Comparison of ENCODE assay signal across 29 cellular contexts in the genomic region with DNA sequence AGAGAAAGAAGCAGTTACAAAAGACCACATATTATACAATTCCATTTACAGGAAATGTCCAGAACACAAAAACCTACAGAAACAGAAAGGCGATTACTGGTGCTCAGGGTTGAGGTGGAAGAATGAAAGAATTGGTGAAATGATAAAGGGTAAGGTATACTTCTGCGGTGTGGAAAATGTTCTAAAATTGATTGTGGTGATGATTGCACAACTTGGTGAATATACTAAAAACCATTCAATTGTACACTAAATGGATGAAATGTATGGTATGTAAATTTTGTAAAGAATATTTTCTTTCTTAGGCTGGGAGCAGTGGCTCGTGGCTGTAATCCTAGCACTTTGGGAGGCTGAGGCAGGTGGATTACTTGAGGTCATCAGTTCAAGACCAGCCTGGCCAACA.
"Had no signal": no experiment of that assay in that cellular context is flagged by ENCODE, and none has a peak within 500 bp of the region (broad histone marks: within the 10 kb centered on the region; RNA-seq: fewer than 3 reads in every experiment).

No MANE protein-coding gene starts in this region.

- FAIRE-seq: endothelial cell of umbilical vein, frontal cortex had no signal

- H3K4me3 ChIP-seq: ascending aorta, breast epithelium, cardiac muscle cell, coronary artery, dorsolateral prefrontal cortex, esophagus squamous epithelium, heart left ventricle had no signal

- H3K27ac Mint-ChIP-seq: activated CD4-positive, alpha-beta memory T cell treated with anti-CD3 and anti-CD28 coated beads for 36 hours; activated CD4-positive, alpha-beta T cell treated with anti-CD3 and anti-CD28 coated beads for 36 hours; activated CD4-positive, alpha-beta T cell treated with anti-CD3 and anti-CD28 coated beads, Interleukin-2, amount 10 ng/mL, durations not matched to agents 24 days and 14 days; activated naive CD4-positive, alpha-beta T cell treated with anti-CD3 and anti-CD28 coated beads, Interleukin-2, amount 50 U/mL, for 72 hours; activated naive CD8-positive, alpha-beta T cell treated with anti-CD3 and anti-CD28 coated beads, Interleukin-2, amount 10 ng/mL, durations not matched to agents 7 days and 5 days; activated T-helper 17 cell treated with anti-CD3 and anti-CD28 coated beads, Interleukin-2, amount 50 U/mL, for 72 hours; dendritic cell treated with granulocyte-macrophage colony-stimulating factor and Interleukin-4, amounts not matched to agents 40 ng/mL and 50 ng/mL, for 4 days had no signal

- H3K4me1 ChIP-seq: ascending aorta, breast epithelium, esophagus squamous epithelium had no signal

- ATAC-seq: activated CD4-positive, alpha-beta T cell treated with anti-CD3 and anti-CD28 coated beads for 36 hours; activated naive CD4-positive, alpha-beta T cell treated with anti-CD3 and anti-CD28 coated beads, Interleukin-2, amount 50 U/mL, for 72 hours; activated T-cell treated with anti-CD3 and anti-CD28 coated beads, Interleukin-2, amount 50 U/mL, for 4 hours; activated T-helper 17 cell treated with anti-CD3 and anti-CD28 coated beads, Interleukin-2, amount 50 U/mL, for 72 hours; heart left ventricle had no signal

- H3K36me3 ChIP-seq: breast epithelium had no signal

- DNase-seq: activated CD4-positive, alpha-beta memory T cell treated with anti-CD3 and anti-CD28 coated beads for 36 hours; activated CD4-positive, alpha-beta T cell treated with anti-CD3 and anti-CD28 coated beads for 36 hours; activated CD4-positive, alpha-beta T cell treated with anti-CD3 and anti-CD28 coated beads, Interleukin-2, amount 10 ng/mL, durations not matched to agents 24 days and 14 days; activated CD4-positive, CD25-positive, alpha-beta regulatory T cell; activated CD4-positive, CD25-positive, alpha-beta regulatory T cell treated with anti-CD3 and anti-CD28 coated beads, Interleukin-2, amount 50 U/mL, for 72 hours; activated CD8-positive, alpha-beta memory T cell treated with anti-CD3 and anti-CD28 coated beads for 24 hours; activated effector memory CD4-positive, alpha-beta T cell treated with Interleukin-2 at 50 U/mL for 16 hours; activated gamma-delta T cell treated with Interleukin-2 at 50 U/mL for 16 hours; activated naive CD4-positive, alpha-beta T cell treated with Interleukin-2 at 50 U/mL for 16 hours; activated naive CD8-positive, alpha-beta T cell treated with anti-CD3 and anti-CD28 coated beads, Interleukin-2, amount 10 ng/mL, durations not matched to agents 7 days and 5 days; activated T-cell treated with anti-CD3 and anti-CD28 coated beads, Interleukin-2, amount 50 U/mL, for 4 hours; central memory CD4-positive, alpha-beta T cell; cerebellar nuclear complex; dorsolateral prefrontal cortex; effector memory CD4-positive, alpha-beta T cell; esophagus squamous epithelium; heart left ventricle; T-helper 2 cell had no signal

- H3K4me3 Mint-ChIP-seq: activated CD4-positive, alpha-beta memory T cell treated with anti-CD3 and anti-CD28 coated beads for 36 hours; activated CD4-positive, alpha-beta T cell treated with anti-CD3 and anti-CD28 coated beads for 36 hours; activated CD4-positive, alpha-beta T cell treated with anti-CD3 and anti-CD28 coated beads, Interleukin-2, amount 10 ng/mL, durations not matched to agents 24 days and 14 days; activated naive CD8-positive, alpha-beta T cell treated with anti-CD3 and anti-CD28 coated beads, Interleukin-2, amount 10 ng/mL, durations not matched to agents 7 days and 5 days; activated T-cell treated with anti-CD3 and anti-CD28 coated beads, Interleukin-2, amount 50 U/mL, for 4 hours; activated T-helper 17 cell treated with anti-CD3 and anti-CD28 coated beads, Interleukin-2, amount 50 U/mL, for 72 hours; brain; dendritic cell treated with granulocyte-macrophage colony-stimulating factor and Interleukin-4, amounts not matched to agents 40 ng/mL and 50 ng/mL, for 4 days had no signal

- H3K9me3 ChIP-seq: ascending aorta, breast epithelium, esophagus squamous epithelium, heart left ventricle had no signal

- H3K9me3 Mint-ChIP-seq: activated CD4-positive, alpha-beta memory T cell treated with anti-CD3 and anti-CD28 coated beads for 36 hours; activated CD4-positive, alpha-beta T cell treated with anti-CD3 and anti-CD28 coated beads, Interleukin-2, amount 10 ng/mL, durations not matched to agents 24 days and 14 days; activated naive CD4-positive, alpha-beta T cell treated with anti-CD3 and anti-CD28 coated beads, Interleukin-2, amount 50 U/mL, for 72 hours; activated naive CD8-positive, alpha-beta T cell treated with anti-CD3 and anti-CD28 coated beads, Interleukin-2, amount 10 ng/mL, durations not matched to agents 7 days and 5 days; activated T-cell treated with anti-CD3 and anti-CD28 coated beads, Interleukin-2, amount 50 U/mL, for 4 hours; activated T-helper 17 cell treated with anti-CD3 and anti-CD28 coated beads, Interleukin-2, amount 50 U/mL, for 72 hours; brain; dendritic cell treated with granulocyte-macrophage colony-stimulating factor and Interleukin-4, amounts not matched to agents 40 ng/mL and 50 ng/mL, for 4 days had no signal

- H3K4me1 Mint-ChIP-seq: activated CD4-positive, alpha-beta T cell treated with anti-CD3 and anti-CD28 coated beads for 36 hours; activated CD4-positive, alpha-beta T cell treated with anti-CD3 and anti-CD28 coated beads, Interleukin-2, amount 10 ng/mL, durations not matched to agents 24 days and 14 days; activated naive CD8-positive, alpha-beta T cell treated with anti-CD3 and anti-CD28 coated beads, Interleukin-2, amount 10 ng/mL, durations not matched to agents 7 days and 5 days; activated T-helper 17 cell treated with anti-CD3 and anti-CD28 coated beads, Interleukin-2, amount 50 U/mL, for 72 hours had no signal

- H3K27ac ChIP-seq: ascending aorta, breast epithelium, cardiac muscle cell, coronary artery, dorsolateral prefrontal cortex, epithelial cell of prostate, esophagus squamous epithelium, heart left ventricle had no signal

- H3K27me3 ChIP-seq: ascending aorta, breast epithelium, cardiac muscle cell, dorsolateral prefrontal cortex, esophagus squamous epithelium, heart left ventricle had no signal

- H3K27me3 Mint-ChIP-seq: activated CD4-positive, alpha-beta memory T cell treated with anti-CD3 and anti-CD28 coated beads for 36 hours; activated CD4-positive, alpha-beta T cell treated with anti-CD3 and anti-CD28 coated beads for 36 hours; activated CD4-positive, alpha-beta T cell treated with anti-CD3 and anti-CD28 coated beads, Interleukin-2, amount 10 ng/mL, durations not matched to agents 24 days and 14 days; activated naive CD8-positive, alpha-beta T cell treated with anti-CD3 and anti-CD28 coated beads, Interleukin-2, amount 10 ng/mL, durations not matched to agents 7 days and 5 days; activated T-helper 17 cell treated with anti-CD3 and anti-CD28 coated beads, Interleukin-2, amount 50 U/mL, for 72 hours; dendritic cell treated with granulocyte-macrophage colony-stimulating factor and Interleukin-4, amounts not matched to agents 40 ng/mL and 50 ng/mL, for 4 days had no signal
